8 cellular contexts compared by ENCODE assay signal in genomic region chr12:112419269-112420133, GRCh38. TPM values are rescaled to one million over a fixed set of nuclear protein-coding genes. Genes with fewer than 3 reads are reported as not detected.
DNase-seq lines count a peak whose midpoint lies in the region; ATAC-seq and TF ChIP-seq lines count a peak whose summit lies in the region.

No MANE protein-coding gene starts in this region.

- no peaks in the 10 kb centered on the region for H3K36me3 ChIP-seq in parathyroid adenoma (ENCODE audit: control insufficient read depth, insufficient read depth, low read length)

- H3K9ac ChIP-seq in parathyroid adenoma: peak overlapping the region; percentile 70

- peak overlapping the region; percentile 97 for H3K4me3 ChIP-seq in parathyroid adenoma (ENCODE audit: low read depth, low read length)

- H3K36me3 Mint-ChIP-seq in activated naive CD4-positive, alpha-beta T cell treated with anti-CD3 and anti-CD28 coated beads, Interleukin-2, amount 50 U/mL, for 24 hours: peaks cover 7% of the 10 kb centered on the region

- peak overlapping the region; percentile 99 for H3K4me2 ChIP-seq in parathyroid adenoma (ENCODE audit: low read length)

- TF ChIP-seq CTCF in parathyroid adenoma (IDR thresholded peaks at IDR 0.05): no peak

- H3K4me3 Mint-ChIP-seq in activated naive CD4-positive, alpha-beta T cell treated with anti-CD3 and anti-CD28 coated beads, Interleukin-2, amount 50 U/mL, for 24 hours: peak overlapping the region; percentile 91

- no peaks in the 10 kb centered on the region for H3K27me3 ChIP-seq in parathyroid adenoma (ENCODE audit: control insufficient read depth, insufficient read depth, low read length)

- H3K4me1 Mint-ChIP-seq in activated naive CD4-positive, alpha-beta T cell treated with anti-CD3 and anti-CD28 coated beads, Interleukin-2, amount 50 U/mL, for 24 hours: peaks cover 49% of the 10 kb centered on the region

- H2AFZ ChIP-seq in parathyroid adenoma: peak overlapping the region; percentile 91

- peak overlapping the region; percentile 68 for H3K27ac ChIP-seq in parathyroid adenoma

- H3K79me2 ChIP-seq in parathyroid adenoma: peaks cover 22% of the 10 kb centered on the region

- no peaks in the 10 kb centered on the region for H3K9me3 Mint-ChIP-seq in activated naive CD4-positive, alpha-beta T cell treated with anti-CD3 and anti-CD28 coated beads, Interleukin-2, amount 50 U/mL, for 24 hours

- no peaks in the 10 kb centered on the region for H3K9me3 ChIP-seq in parathyroid adenoma (ENCODE audit: control insufficient read depth, low read length)

- peaks cover 3% of the 10 kb centered on the region for H3K4me1 ChIP-seq in parathyroid adenoma

- DNase-seq in DMS53 treated with DMSO at 0.1 percent for 48 hours (lab: John Stamatoyannopoulos, UW; ENCODE audit: unreplicated experiment) (peak; percentile 40), LHCN-M2 (ENCODE audit: low read depth) (peak; percentile 72), Right ventricle myocardium superior (peak; percentile 78), DMS153 (lab: John Stamatoyannopoulos, UW) (no peak)

- H3K27me3 Mint-ChIP-seq in activated naive CD4-positive, alpha-beta T cell treated with anti-CD3 and anti-CD28 coated beads, Interleukin-2, amount 50 U/mL, for 24 hours: no peaks in the 10 kb centered on the region

- peak overlapping the region; percentile 95 for H3K27ac Mint-ChIP-seq in activated naive CD4-positive, alpha-beta T cell treated with anti-CD3 and anti-CD28 coated beads, Interleukin-2, amount 50 U/mL, for 24 hours

- intact Hi-C loops in Right ventricle myocardium superior (cut with DNase I): no loop called here

- peak; percentile 27 for ATAC-seq in GM21447 (IDR thresholded peaks at IDR 0.05; ENCODE audit: unreplicated experiment)
- peak; percentile 84 for ATAC-seq in Right ventricle myocardium superior (ENCODE audit: poor library complexity)
- ATAC-seq in GM19328 (IDR thresholded peaks at IDR 0.05; ENCODE audit: unreplicated experiment): no peak

RNA-seq across cellular contexts. Expression of gene PTPN11, which starts 0.8 kb away (rescaled TPM):
- 90.3 and 97.0 TPM in 2 replicates for total RNA-seq in LHCN-M2 (2014; rRNA removed)
- polyA plus RNA-seq in LHCN-M2 (2012): 34.5 TPM
- 98.1 TPM for total RNA-seq in Right ventricle myocardium superior

RNA-seq across cellular contexts. Expression of gene RPL6, which starts 10.1 kb away (rescaled TPM):
- 1,714 and 1,753 TPM in 2 replicates for total RNA-seq in LHCN-M2 (2014; rRNA removed)
- 1,508 TPM for polyA plus RNA-seq in LHCN-M2 (2012)
- 532 TPM for total RNA-seq in Right ventricle myocardium superior

RNA-seq across cellular contexts. Expression of gene HECTD4, which starts 37.3 kb away (rescaled TPM):
- total RNA-seq in LHCN-M2 (2014; rRNA removed) (7.4 and 8.2 TPM in 2 replicates), Right ventricle myocardium superior (20.0 TPM)
- 8.3 TPM for polyA plus RNA-seq in LHCN-M2 (2012)
